ENCODE assay signal across 15 cellular contexts in genomic region chr1:107626075-107626796, GRCh38.
DNase-seq lines count a peak whose midpoint lies in the region; ATAC-seq and TF ChIP-seq lines count a peak whose summit lies in the region.
"Had no signal": no experiment of that assay in that cellular context is flagged by ENCODE, and none has a peak within 500 bp of the region (broad histone marks: within the 10 kb centered on the region; RNA-seq: fewer than 3 reads in every experiment).

No MANE protein-coding gene starts in this region.

- DNase-seq in GM10248 (ENCODE audit: extremely low spot score): peak; percentile 3
- DNase-seq in dedifferentiated amniotic fluid mesenchymal stem cell (ENCODE audit: extremely low spot score): peak; percentile 45
- DNase-seq in amygdala (lab: John Stamatoyannopoulos, UW): no peak
- no peak for DNase-seq in Calu3
- DNase-seq in iPS-NIHi7 (ENCODE audit: extremely low spot score): no peak
- DNase-seq: cerebellar nuclear complex, DMS53, hippocampal formation, left ventricle myocardium superior, NCI-H2171, tibial artery had no signal

- H3K9me3 Mint-ChIP-seq in Calu3 (ENCODE audit: low read depth, unreplicated experiment): no peaks in the 10 kb centered on the region
- H3K9me3 Mint-ChIP-seq: activated naive CD4-positive, alpha-beta T cell treated with anti-CD3 and anti-CD28 coated beads, Interleukin-2, amount 50 U/mL, for 24 hours had no signal

- intact Hi-C loops in Calu3 (cut with micrococcal nuclease; ENCODE audit: unreplicated experiment): no loop called here

- CTCF ChIA-PET in GM10248 (lab: Yijun Ruan, JAX) (interaction anchor here (1.0 kb wide), 1 partner anchor 29 kb away, joined by 3 read pairs; no protein-coding TSS in a partner anchor), Calu3 (lab: Charles Lee) (no interaction called here)

- H3K4me3 Mint-ChIP-seq in Calu3 (ENCODE audit: low read depth, unreplicated experiment): no peak overlapping the region
- H3K4me3 Mint-ChIP-seq: activated naive CD4-positive, alpha-beta T cell treated with anti-CD3 and anti-CD28 coated beads, Interleukin-2, amount 50 U/mL, for 24 hours had no signal

- H3K27ac Mint-ChIP-seq in Calu3 (ENCODE audit: unreplicated experiment): no peak overlapping the region
- H3K27ac Mint-ChIP-seq: activated naive CD4-positive, alpha-beta T cell treated with anti-CD3 and anti-CD28 coated beads, Interleukin-2, amount 50 U/mL, for 24 hours had no signal

- no peak for TF ChIP-seq CTCF in GM10248 (IDR thresholded peaks at IDR 0.05; ENCODE audit: control extremely low read depth, extremely low read depth, low read depth, missing control alignments)
- no peak for TF ChIP-seq CTCF in Calu3 (IDR thresholded peaks at IDR 0.05; ENCODE audit: unreplicated experiment)

- POLR2A ChIA-PET in GM10248 (lab: Yijun Ruan, JAX): no interaction called here

- ATAC-seq in HG03442 (IDR thresholded peaks at IDR 0.05; ENCODE audit: unreplicated experiment): peak; percentile 41
- no peak for ATAC-seq in GM21825 (IDR thresholded peaks at IDR 0.05; ENCODE audit: unreplicated experiment)
- ATAC-seq: left ventricle myocardium superior had no signal

- H3K27ac ChIP-seq in skin epidermis: peak overlapping the region in 14 of 21 experiments; percentile 3 to 76 (median 66)
- H3K27ac ChIP-seq: tibial artery had no signal

- BruUV-seq in Calu3 (replicated peaks; lab: Mats Ljungman, UMichigan): no TSS peak

- H3K4me3 ChIP-seq in skin epidermis: no peak overlapping the region
- H3K4me3 ChIP-seq: tibial artery had no signal

- no peaks in the 10 kb centered on the region for H3K27me3 Mint-ChIP-seq in Calu3 (ENCODE audit: unreplicated experiment)
- H3K27me3 Mint-ChIP-seq: activated naive CD4-positive, alpha-beta T cell treated with anti-CD3 and anti-CD28 coated beads, Interleukin-2, amount 50 U/mL, for 24 hours had no signal

- peaks cover 5% of the 10 kb centered on the region for H3K36me3 Mint-ChIP-seq in Calu3 (ENCODE audit: insufficient read depth, unreplicated experiment)

- H3K4me1 Mint-ChIP-seq in Calu3 (ENCODE audit: low read depth, unreplicated experiment): no peaks in the 10 kb centered on the region

Comparison
In these comparisons a context has a peak if more than half of its experiments do, and no peak if none do; other contexts are left out.
1. DNase-seq: peak in GM10248 (single experiment) and dedifferentiated amniotic fluid mesenchymal stem cell (single experiment); none in amygdala (0 of 56), Calu3 (single experiment) and iPS-NIHi7 (single experiment).